Comparison of ENCODE assay signal across 12 cellular contexts in the genomic region with DNA sequence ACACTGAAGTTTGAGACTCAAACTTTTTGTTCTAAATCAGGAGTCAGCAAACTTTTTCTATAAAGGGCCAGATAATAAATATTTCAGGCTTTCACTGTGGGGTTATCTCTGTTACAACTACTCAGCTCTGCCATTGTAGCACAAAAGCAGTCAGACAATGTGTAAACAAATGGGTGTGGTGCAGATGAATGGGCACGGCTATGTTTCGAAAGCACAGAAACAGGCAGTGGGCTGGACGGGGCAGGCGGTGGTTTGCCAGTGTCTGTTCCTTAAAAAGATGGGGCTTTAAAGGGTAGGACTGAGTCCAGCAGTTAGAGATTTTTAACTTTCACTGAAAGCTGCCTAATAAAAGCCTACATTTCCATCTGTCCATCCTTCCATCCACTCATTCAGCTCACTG. TPM values are rescaled to one million over a fixed set of nuclear protein-coding genes. Genes with fewer than 3 reads are reported as not detected.
DNase-seq lines count a peak whose midpoint lies in the region; ATAC-seq and TF ChIP-seq lines count a peak whose summit lies in the region.
"Had no signal": no experiment of that assay in that cellular context is flagged by ENCODE, and none has a peak within 500 bp of the region (broad histone marks: within the 10 kb centered on the region; RNA-seq: fewer than 3 reads in every experiment).

No MANE protein-coding gene starts in this region.

- H3K4me1 ChIP-seq in neutrophil (ENCODE audit: control insufficient read depth in 1 of 2, insufficient read depth in 1 of 2, low read depth in 1 of 2, low read length in 1 of 2) (peaks cover 23 to 26% of the 10 kb centered on the region in 2 experiments), uterus (no peaks in the 10 kb centered on the region)

- ATAC-seq in HG03432 (IDR thresholded peaks at IDR 0.05; ENCODE audit: unreplicated experiment) (no peak), HG02588 (IDR thresholded peaks at IDR 0.05; ENCODE audit: unreplicated experiment) (no peak)

- intact Hi-C loops in posterior vena cava (cut with DNase I) (no loop called here), uterus (cut with DNase I; ENCODE audit: low total_unique reads) (no loop called here)

- H3K27me3 ChIP-seq in neutrophil (no peaks in the 10 kb centered on the region), uterus (no peaks in the 10 kb centered on the region)
- H3K27me3 ChIP-seq: adrenal gland had no signal

- TF ChIP-seq CTCF in epithelial cell of esophagus (IDR thresholded peaks at IDR 0.05; ENCODE audit: insufficient read depth, low read depth, low read length, missing control alignments), result no peak
- no peak for TF ChIP-seq CTCF in neutrophil (IDR thresholded peaks at IDR 0.05)
- no peak for TF ChIP-seq CTCF in uterus (IDR thresholded peaks at IDR 0.05)

- H3K27ac ChIP-seq in neutrophil (peak overlapping the region; percentile 41), uterus (peak overlapping the region in 1 of 2 donors; percentile 19)
- H3K27ac ChIP-seq: adrenal gland had no signal

- H3K36me3 ChIP-seq in neutrophil, result peaks cover 63% of the 10 kb centered on the region
- no peaks in the 10 kb centered on the region for H3K36me3 ChIP-seq in uterus

- peak; percentile 79 for DNase-seq in CD1c-positive myeloid dendritic cell (ENCODE audit: extremely low spot score)
- DNase-seq in MV-4-11 (lab: John Stamatoyannopoulos, UW), result peak; percentile 62
- peak; percentile 83 for DNase-seq in epithelial cell of esophagus (ENCODE audit: low read depth)
- no peak for DNase-seq in posterior vena cava (ENCODE audit: low spot score)
- no peak for DNase-seq in uterus
- DNase-seq: adrenal gland, hypothalamus, NCI-H187 treated with DMSO at 0.1 percent for 48 hours had no signal

- H3K9me3 ChIP-seq in neutrophil (no peaks in the 10 kb centered on the region), uterus (no peaks in the 10 kb centered on the region)
- H3K9me3 ChIP-seq: adrenal gland had no signal

- peak in 1 of 2 donors; percentile 12 for TF ChIP-seq POLR2A in uterus (IDR thresholded peaks at IDR 0.05)

- H3K4me3 ChIP-seq in epithelial cell of esophagus (ENCODE audit: low read length), result no peak overlapping the region
- no peak overlapping the region for H3K4me3 ChIP-seq in neutrophil (ENCODE audit: low read depth in 1 of 2, low read length in 1 of 2)
- H3K4me3 ChIP-seq in uterus, result no peak overlapping the region
- H3K4me3 ChIP-seq: adrenal gland, skin epidermis had no signal

RNA-seq across cellular contexts. Expression of gene PFDN1, which starts 48.9 kb away (rescaled TPM):
- 10 to 100 TPM; 38.2 to 46.2 TPM for total RNA-seq in posterior vena cava
- total RNA-seq in uterus, result 100 to 1,000 TPM in 1 of 4 donors, 10 to 100 TPM in 3; 42.7 to 102 (median 70.9) TPM

Comparison
In these comparisons a context has a peak if more than half of its experiments do, and no peak if none do; other contexts are left out.
1. DNase-seq: peak in CD1c-positive myeloid dendritic cell (single experiment), MV-4-11 (single experiment) and epithelial cell of esophagus (single experiment); none in posterior vena cava (single experiment) and uterus (0 of 2).